8 cellular contexts compared by ENCODE assay signal in the genomic region with DNA sequence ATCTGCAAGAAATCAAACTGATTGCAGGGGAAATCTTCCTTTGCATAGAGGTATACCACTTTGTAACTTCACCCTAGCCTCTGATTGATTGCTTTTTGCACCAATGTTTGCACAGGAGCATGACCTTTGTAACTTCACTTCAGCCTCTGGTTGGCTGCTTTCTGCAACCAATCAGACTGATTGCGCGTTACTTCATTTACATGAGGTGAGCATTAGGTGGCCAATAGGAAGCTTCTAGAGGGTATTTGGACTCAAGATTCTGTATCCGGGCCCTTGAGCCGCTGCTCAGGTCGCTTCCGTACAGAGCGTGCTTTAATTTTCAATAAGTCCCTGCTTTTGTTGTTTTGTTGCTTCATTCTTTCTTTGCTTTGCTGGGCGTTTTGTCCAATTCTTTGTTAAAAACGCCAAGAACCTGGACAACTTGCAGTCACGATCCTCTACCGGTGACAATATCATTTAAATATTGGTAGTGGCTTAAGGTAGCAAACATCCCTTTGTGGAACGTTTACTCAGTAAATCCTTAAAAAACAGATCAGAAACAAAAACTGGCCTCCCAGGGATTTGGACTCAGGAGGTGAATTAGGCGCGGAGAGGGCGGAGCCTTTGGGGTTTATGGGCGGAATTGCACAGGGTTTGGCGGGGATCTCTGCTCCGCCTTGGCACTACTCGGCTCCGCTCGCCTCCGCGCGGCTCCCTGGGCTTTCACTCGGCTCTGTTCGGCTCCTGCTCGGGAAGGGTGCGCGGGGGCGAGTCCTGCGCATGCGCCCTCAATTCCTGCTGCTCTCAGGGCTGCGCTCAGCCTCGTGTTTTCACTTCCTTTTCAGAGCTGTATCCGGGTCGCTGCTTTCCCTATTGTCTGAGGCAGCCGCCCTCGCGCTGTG. TPM values are rescaled to one million over a fixed set of nuclear protein-coding genes. Genes with fewer than 3 reads are reported as not detected.
DNase-seq lines count a peak whose midpoint lies in the region; ATAC-seq, FAIRE-seq and TF ChIP-seq lines count a peak whose summit lies in the region.

A gene with protein sequence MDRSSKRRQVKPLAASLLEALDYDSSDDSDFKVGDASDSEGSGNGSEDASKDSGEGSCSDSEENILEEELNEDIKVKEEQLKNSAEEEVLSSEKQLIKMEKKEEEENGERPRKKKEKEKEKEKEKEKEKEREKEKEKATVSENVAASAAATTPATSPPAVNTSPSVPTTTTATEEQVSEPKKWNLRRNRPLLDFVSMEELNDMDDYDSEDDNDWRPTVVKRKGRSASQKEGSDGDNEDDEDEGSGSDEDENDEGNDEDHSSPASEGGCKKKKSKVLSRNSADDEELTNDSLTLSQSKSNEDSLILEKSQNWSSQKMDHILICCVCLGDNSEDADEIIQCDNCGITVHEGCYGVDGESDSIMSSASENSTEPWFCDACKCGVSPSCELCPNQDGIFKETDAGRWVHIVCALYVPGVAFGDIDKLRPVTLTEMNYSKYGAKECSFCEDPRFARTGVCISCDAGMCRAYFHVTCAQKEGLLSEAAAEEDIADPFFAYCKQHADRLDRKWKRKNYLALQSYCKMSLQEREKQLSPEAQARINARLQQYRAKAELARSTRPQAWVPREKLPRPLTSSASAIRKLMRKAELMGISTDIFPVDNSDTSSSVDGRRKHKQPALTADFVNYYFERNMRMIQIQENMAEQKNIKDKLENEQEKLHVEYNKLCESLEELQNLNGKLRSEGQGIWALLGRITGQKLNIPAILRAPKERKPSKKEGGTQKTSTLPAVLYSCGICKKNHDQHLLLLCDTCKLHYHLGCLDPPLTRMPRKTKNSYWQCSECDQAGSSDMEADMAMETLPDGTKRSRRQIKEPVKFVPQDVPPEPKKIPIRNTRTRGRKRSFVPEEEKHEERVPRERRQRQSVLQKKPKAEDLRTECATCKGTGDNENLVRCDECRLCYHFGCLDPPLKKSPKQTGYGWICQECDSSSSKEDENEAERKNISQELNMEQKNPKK (plus strand): TSS at position 812 of the 881 bp plus-strand sequence. CDS start 452 bp downstream, outside the sequence.

- no peaks in the 10 kb centered on the region for H3K27me3 ChIP-seq in right atrium auricular region
- H3K27me3 ChIP-seq in psoas muscle (ENCODE audit: insufficient read depth in 3 of 3, low read length in 2 of 3) = no peaks in the 10 kb centered on the region

- ATAC-seq in GM18499 (IDR thresholded peaks at IDR 0.05; ENCODE audit: insufficient read depth, unreplicated experiment) = peak; percentile 97
- ATAC-seq in HG02943 (IDR thresholded peaks at IDR 0.05; ENCODE audit: low read depth, unreplicated experiment) = peak; percentile 95
- peak; percentile 98 to 100 (median 98) for ATAC-seq in psoas muscle

- DNase-seq in NCI-H187 treated with DMSO at 0.1 percent for 48 hours (lab: John Stamatoyannopoulos, UW) = peak; percentile 87
- DNase-seq in anterior cingulate cortex (lab: John Stamatoyannopoulos, UW) = peak; percentile 71 to 98 (median 94)
- DNase-seq in right atrium auricular region (ENCODE audit: low spot score) = peak; percentile 97
- peak; percentile 97 to 99 for DNase-seq in psoas muscle
- DNase-seq in urothelium cell line (ENCODE audit: low spot score) = peak; percentile 95

- H3K4me1 ChIP-seq in right atrium auricular region (peaks cover 0 to 17% of the 10 kb centered on the region in 2 donors), psoas muscle (peaks cover 7% of the 10 kb centered on the region)

- TF ChIP-seq CTCF in right atrium auricular region (IDR thresholded peaks at IDR 0.05) (peak in 1 of 2 donors; percentile 21), psoas muscle (IDR thresholded peaks at IDR 0.05) (no peak)

- intact Hi-C loops in T-helper 2 cell treated with Interferon-gamma antibody and Interleukin-4, amounts not matched to agents 100 ng/mL and 5 ng/mL, for 36 hours (cut with micrococcal nuclease) = loop anchor here (1.0 to 5.0 kb wide), 3 partner anchors 33 to 1238 kb away; a partner anchor contains a TSS
- intact Hi-C loops in psoas muscle (cut with DNase I) = loop anchor here (2.0 to 5.0 kb wide), 2 partner anchors 32 to 36 kb away; a partner anchor contains a TSS

- peak; percentile 86 for FAIRE-seq in urothelium cell line (lab: Jason Lieb, UNC)

- H3K36me3 ChIP-seq in right atrium auricular region = no peaks in the 10 kb centered on the region
- no peaks in the 10 kb centered on the region for H3K36me3 ChIP-seq in psoas muscle (ENCODE audit: insufficient read depth in 1 of 2, low read depth in 1 of 2)

- H3K9me3 ChIP-seq in right atrium auricular region (no peaks in the 10 kb centered on the region), psoas muscle (no peaks in the 10 kb centered on the region)

- 13 to 16% (median 15%) methylated on average over 39 of the region's 39 CpGs for WGBS in psoas muscle, 3 donors

- H3K27ac ChIP-seq in right atrium auricular region = peak within 1 kb of the TSS; percentile 74 to 90
- H3K27ac ChIP-seq in psoas muscle = peak within 1 kb of the TSS; percentile 82

- peak within 1 kb of the TSS; percentile 74 to 93 for H3K4me3 ChIP-seq in right atrium auricular region
- peak within 1 kb of the TSS; percentile 84 for H3K4me3 ChIP-seq in psoas muscle

RNA-seq across cellular contexts. Expression of the gene that starts here (rescaled TPM):
- 37.3 and 44.8 TPM in 2 replicates for total RNA-seq in T-helper 2 cell treated with Interferon-gamma antibody and Interleukin-4, amounts not matched to agents 100 ng/mL and 5 ng/mL, for 36 hours
- total RNA-seq in right atrium auricular region = 10 to 100 TPM; 13.0 to 14.3 TPM
- total RNA-seq in psoas muscle = 10 to 100 TPM; 12.4 to 17.8 (median 13.6) TPM
- 10 to 100 TPM; 10.8 to 14.5 (median 13.8) TPM for polyA plus RNA-seq in psoas muscle

Comparison
In these comparisons a context has a peak if more than half of its experiments do, and no peak if none do; other contexts are left out.
1. Peak in every context shown above with its lines: DNase-seq, ATAC-seq, H3K4me3 ChIP-seq and H3K27ac ChIP-seq.